ENCODE assay signal across 19 cellular contexts in genomic region chr2:127651381-127651809, GRCh38. TPM values are rescaled to one million over a fixed set of nuclear protein-coding genes. Genes with fewer than 3 reads are reported as not detected.
DNase-seq lines count a peak whose midpoint lies in the region; ATAC-seq and TF ChIP-seq lines count a peak whose summit lies in the region.
"Had no signal": no experiment of that assay in that cellular context is flagged by ENCODE, and none has a peak within 500 bp of the region (broad histone marks: within the 10 kb centered on the region; RNA-seq: fewer than 3 reads in every experiment).

No MANE protein-coding gene starts in this region.

- TF ChIP-seq POLR2A in heart left ventricle (IDR thresholded peaks at IDR 0.05) = no peak

- H3K27ac ChIP-seq in SK-N-MC (peak overlapping the region; percentile 77), heart left ventricle (peak overlapping the region; percentile 49 to 98 (median 84)), muscle layer of colon (ENCODE audit: low read depth, low read length) (peak overlapping the region; percentile 95), temporal lobe (ENCODE audit: low read depth, low read length) (peak overlapping the region; percentile 93)
- H3K27ac ChIP-seq: pancreas had no signal

- H3K4me1 ChIP-seq in heart left ventricle (peaks cover 33 to 98% (median 94%) of the 10 kb centered on the region in 12 donors), muscle layer of colon (ENCODE audit: insufficient read depth, low read length) (peaks cover 97% of the 10 kb centered on the region)
- H3K4me1 ChIP-seq: HAP-1 had no signal

- no peak for TF ChIP-seq CTCF in heart left ventricle (IDR thresholded peaks at IDR 0.05)

- H3K4me3 ChIP-seq in SK-N-MC (no peak overlapping the region), heart left ventricle (no peak overlapping the region), muscle layer of colon (ENCODE audit: low read depth in 1 of 2, low read length in 2 of 2) (no peak overlapping the region)
- H3K4me3 ChIP-seq: HAP-1, pancreas, smooth muscle cell, upper lobe of right lung had no signal

- peaks cover 48% of the 10 kb centered on the region for H3K27me3 Mint-ChIP-seq in activated naive CD4-positive, alpha-beta T cell treated with anti-CD3 and anti-CD28 coated beads, Interleukin-2, amount 10 ng/mL, durations not matched to agents 7 days and 5 days
- H3K27me3 Mint-ChIP-seq: activated CD4-positive, alpha-beta T cell treated with anti-CD3 and anti-CD28 coated beads, Interleukin-2, amount 10 ng/mL, durations not matched to agents 7 days and 5 days had no signal

- H3K36me3 Mint-ChIP-seq in activated naive CD4-positive, alpha-beta T cell treated with anti-CD3 and anti-CD28 coated beads, Interleukin-2, amount 10 ng/mL, durations not matched to agents 7 days and 5 days = no peaks in the 10 kb centered on the region

- CTCF ChIA-PET in activated naive CD4-positive, alpha-beta T cell treated with anti-CD3 and anti-CD28 coated beads, Interleukin-2, amount 10 ng/mL, durations not matched to agents 7 days and 5 days (lab: Charles Lee) = interaction anchor here (1.2 to 7.1 kb wide), 2 partner anchors 60 to 455 kb away, joined by 3 to 145 read pairs; no protein-coding TSS in a partner anchor

- H3K9me3 ChIP-seq in SK-N-MC (ENCODE audit: low read depth, low read length) = no peaks in the 10 kb centered on the region
- no peaks in the 10 kb centered on the region for H3K9me3 ChIP-seq in heart left ventricle
- no peaks in the 10 kb centered on the region for H3K9me3 ChIP-seq in muscle layer of colon (ENCODE audit: low read length)
- H3K9me3 ChIP-seq: HAP-1, pancreas, upper lobe of right lung had no signal

- no peaks in the 10 kb centered on the region for H3K27me3 ChIP-seq in heart left ventricle
- no peaks in the 10 kb centered on the region for H3K27me3 ChIP-seq in muscle layer of colon (ENCODE audit: control insufficient read depth in 1 of 2, insufficient read depth in 2 of 2, low read length in 2 of 2)
- H3K27me3 ChIP-seq: pancreas, upper lobe of right lung had no signal

- no peaks in the 10 kb centered on the region for H3K9me3 Mint-ChIP-seq in activated naive CD4-positive, alpha-beta T cell treated with anti-CD3 and anti-CD28 coated beads, Interleukin-2, amount 10 ng/mL, durations not matched to agents 7 days and 5 days
- H3K9me3 Mint-ChIP-seq: activated CD4-positive, alpha-beta T cell treated with anti-CD3 and anti-CD28 coated beads, Interleukin-2, amount 10 ng/mL, durations not matched to agents 7 days and 5 days had no signal

- H3K9ac ChIP-seq in SK-N-MC (ENCODE audit: insufficient read length) (no peak overlapping the region), muscle layer of colon (ENCODE audit: low read length) (peak overlapping the region; percentile 80)

- DNase-seq in SK-N-MC (ENCODE audit: low read depth, low spot score) = no peak
- DNase-seq in heart left ventricle = peak in 3 of 5 donors; percentile 26 to 68 (median 31)
- DNase-seq in activated effector memory CD4-positive, alpha-beta T cell treated with Interleukin-2 at 50 U/mL for 16 hours = no peak
- no peak for DNase-seq in KBM-7
- no peak for DNase-seq in activated naive CD4-positive, alpha-beta T cell treated with anti-CD3 and anti-CD28 coated beads, Interleukin-2, amount 10 ng/mL, durations not matched to agents 7 days and 5 days
- DNase-seq: activated CD4-positive, alpha-beta T cell treated with anti-CD3 and anti-CD28 coated beads, Interleukin-2, amount 10 ng/mL, durations not matched to agents 7 days and 5 days; NCI-H2081; NCI-H510A; T-helper 1 cell; upper lobe of right lung had no signal

- no peak overlapping the region for H3K4me3 Mint-ChIP-seq in activated naive CD4-positive, alpha-beta T cell treated with anti-CD3 and anti-CD28 coated beads, Interleukin-2, amount 10 ng/mL, durations not matched to agents 7 days and 5 days
- H3K4me3 Mint-ChIP-seq: activated CD4-positive, alpha-beta T cell treated with anti-CD3 and anti-CD28 coated beads, Interleukin-2, amount 10 ng/mL, durations not matched to agents 7 days and 5 days had no signal

- peaks cover 24% of the 10 kb centered on the region for H3K4me1 Mint-ChIP-seq in activated naive CD4-positive, alpha-beta T cell treated with anti-CD3 and anti-CD28 coated beads, Interleukin-2, amount 10 ng/mL, durations not matched to agents 7 days and 5 days

- intact Hi-C loops in heart left ventricle (cut with DNase I) = loop anchor here in 2 of 10 donors (2.0 to 5.0 kb wide), 3 partner anchors 23 to 51 kb away; partner anchors contain the start of genes LIMS2 (in 1 of the 2) and SFT2D3 (in 1 of the 2)

- 78 to 89% (median 83%) methylated on average over 29 of the region's 29 CpGs for WGBS in heart left ventricle, 4 donors

- in situ Hi-C loops in KBM-7 (cut with MboI; ENCODE audit: low pct_unique_long_range_greater_than_20kb, low sequenced_read_pairs) = no loop called here

- H3K36me3 ChIP-seq in SK-N-MC (ENCODE audit: insufficient read depth, low read length) (no peaks in the 10 kb centered on the region), heart left ventricle (peaks cover 0 to 55% (median 36%) of the 10 kb centered on the region in 9 donors), muscle layer of colon (ENCODE audit: insufficient read depth, low read length) (peaks cover 32% of the 10 kb centered on the region)
- H3K36me3 ChIP-seq: HAP-1, pancreas, upper lobe of right lung had no signal

- ATAC-seq in heart left ventricle (no peak), GM18502 (IDR thresholded peaks at IDR 0.05; ENCODE audit: poor library complexity, unreplicated experiment) (no peak)

- no peak overlapping the region for H3K27ac Mint-ChIP-seq in activated naive CD4-positive, alpha-beta T cell treated with anti-CD3 and anti-CD28 coated beads, Interleukin-2, amount 10 ng/mL, durations not matched to agents 7 days and 5 days
- H3K27ac Mint-ChIP-seq: activated CD4-positive, alpha-beta T cell treated with anti-CD3 and anti-CD28 coated beads, Interleukin-2, amount 10 ng/mL, durations not matched to agents 7 days and 5 days had no signal

RNA-seq across cellular contexts. Expression of gene GPR17, which starts 5.4 kb away (rescaled TPM):
- under 1 TPM in 6 of 9 donors, not detected in 3; 0.10 to 0.36 (median 0.24) TPM for total RNA-seq in heart left ventricle
- 1 to 10 TPM in 1 of 2 donors, under 1 TPM in 1; 0.26 to 8.0 TPM for polyA plus RNA-seq in heart left ventricle
- total RNA-seq in temporal lobe = 3.0 TPM
- total RNA-seq: activated CD4-positive, alpha-beta T cell treated with anti-CD3 and anti-CD28 coated beads, Interleukin-2, amount 10 ng/mL, durations not matched to agents 7 days and 5 days; Daoy; fibroblast of villous mesenchyme; myocyte; pancreas; smooth muscle cell had no signal
- polyA plus RNA-seq: smooth muscle cell had no signal

RNA-seq across cellular contexts. Expression of gene LIMS2, which starts 23.9 kb away (rescaled TPM):
- total RNA-seq in heart left ventricle (100 to 1,000 TPM in 7 of 9 donors, 10 to 100 TPM in 2; 97.1 to 225 (median 158) TPM), temporal lobe (2.2 TPM)
- 100 to 1,000 TPM; 115 to 293 TPM for polyA plus RNA-seq in heart left ventricle

RNA-seq across cellular contexts. Expression of gene SFT2D3, which starts 49.9 kb away (rescaled TPM):
- total RNA-seq in heart left ventricle (1 to 10 TPM; 2.4 to 5.2 (median 3.7) TPM), temporal lobe (7.9 TPM)
- polyA plus RNA-seq in heart left ventricle = 1 to 10 TPM; 2.8 to 3.4 TPM
- polyA plus RNA-seq: smooth muscle cell had no signal

Comparison
In these comparisons a context has a peak if more than half of its experiments do, and no peak if none do; other contexts are left out.
1. DNase-seq: peak in heart left ventricle (3 of 5); none in SK-N-MC (single experiment), activated effector memory CD4-positive, alpha-beta T cell treated with Interleukin-2 at 50 U/mL for 16 hours (single experiment), KBM-7 (single experiment) and activated naive CD4-positive, alpha-beta T cell treated with anti-CD3 and anti-CD28 coated beads, Interleukin-2, amount 10 ng/mL, durations not matched to agents 7 days and 5 days (single experiment).
2. RNA of gene LIMS2, which starts 23.9 kb away (total RNA-seq): 97.1 to 225 TPM in heart left ventricle; 2.2 TPM in temporal lobe (single experiment); every median in the first group is over 10 times any median in the second.
3. Peak in every context shown above with its lines, with median percentiles within 50 percentile points of each other: H3K27ac ChIP-seq.